1 cellular context compared by ENCODE assay signal in the genomic region with DNA sequence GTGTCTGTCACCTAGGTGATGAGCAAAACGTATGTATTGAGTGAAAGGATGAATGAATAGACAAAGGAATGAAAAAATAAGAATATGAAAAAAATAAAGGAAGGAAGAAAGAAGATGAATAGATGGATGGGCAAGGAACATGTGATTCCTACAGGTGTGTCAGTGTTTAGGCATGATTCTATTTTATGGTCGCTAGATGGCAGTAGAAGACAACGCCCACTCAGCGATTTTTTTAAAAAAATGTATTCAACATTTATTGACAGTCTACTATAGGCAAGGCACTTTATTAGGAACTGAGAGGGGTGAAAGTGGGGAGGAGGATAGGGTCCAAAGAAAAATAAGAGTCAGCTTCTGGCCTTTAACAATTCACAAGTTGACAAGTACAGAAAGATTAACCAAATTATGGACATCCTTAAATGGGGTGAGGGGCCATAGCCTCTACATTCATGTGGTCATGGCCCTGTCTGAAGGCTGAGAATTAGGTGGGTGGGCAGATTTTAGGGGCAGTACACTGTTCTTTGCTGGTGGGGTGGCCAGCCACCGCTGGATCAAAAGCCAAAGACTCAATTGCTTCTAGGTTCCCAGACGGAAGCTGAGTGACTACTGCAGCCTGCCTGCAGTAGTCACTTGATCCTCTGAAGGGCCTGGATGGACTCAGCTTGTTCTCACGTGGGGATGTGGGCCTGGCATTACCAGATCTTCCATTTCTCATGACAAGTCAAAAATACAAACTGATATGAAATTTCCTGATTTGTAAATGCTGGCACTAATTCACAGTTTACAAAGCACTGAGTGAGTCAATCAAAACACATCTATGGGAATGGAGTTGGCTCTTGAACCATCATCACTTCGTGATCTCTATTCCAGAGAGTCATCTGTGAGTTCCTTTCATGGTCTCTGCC.
TF ChIP-seq lines count a peak whose summit lies in the region.

No MANE protein-coding gene starts in this region.

TF ChIP-seq in H1, 55 proteins besides CTCF, POLR2A, EP300 and RAD21 (continued from another document):
- TF ChIP-seq, protein P1, sequence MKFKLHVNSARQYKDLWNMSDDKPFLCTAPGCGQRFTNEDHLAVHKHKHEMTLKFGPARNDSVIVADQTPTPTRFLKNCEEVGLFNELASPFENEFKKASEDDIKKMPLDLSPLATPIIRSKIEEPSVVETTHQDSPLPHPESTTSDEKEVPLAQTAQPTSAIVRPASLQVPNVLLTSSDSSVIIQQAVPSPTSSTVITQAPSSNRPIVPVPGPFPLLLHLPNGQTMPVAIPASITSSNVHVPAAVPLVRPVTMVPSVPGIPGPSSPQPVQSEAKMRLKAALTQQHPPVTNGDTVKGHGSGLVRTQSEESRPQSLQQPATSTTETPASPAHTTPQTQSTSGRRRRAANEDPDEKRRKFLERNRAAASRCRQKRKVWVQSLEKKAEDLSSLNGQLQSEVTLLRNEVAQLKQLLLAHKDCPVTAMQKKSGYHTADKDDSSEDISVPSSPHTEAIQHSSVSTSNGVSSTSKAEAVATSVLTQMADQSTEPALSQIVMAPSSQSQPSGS (IDR thresholded peaks at IDR 0.05; ENCODE audit: low read length) = no peak
- TF ChIP-seq SUZ12 (IDR thresholded peaks at IDR 0.05; ENCODE audit: low read length) = no peak
- no peak for TF ChIP-seq CREB1 (IDR thresholded peaks at IDR 0.05)
